1 cellular context compared by ENCODE assay signal in genomic region chr12:57237952-57238853, GRCh38.
TF ChIP-seq lines count a peak whose summit lies in the region.

No MANE protein-coding gene starts in this region.

TF ChIP-seq in HCT116, 20 proteins besides CTCF, POLR2A, EP300 and RAD21 (continued from another document):
- TF ChIP-seq, protein P1, sequence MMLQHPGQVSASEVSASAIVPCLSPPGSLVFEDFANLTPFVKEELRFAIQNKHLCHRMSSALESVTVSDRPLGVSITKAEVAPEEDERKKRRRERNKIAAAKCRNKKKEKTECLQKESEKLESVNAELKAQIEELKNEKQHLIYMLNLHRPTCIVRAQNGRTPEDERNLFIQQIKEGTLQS (IDR thresholded peaks at IDR 0.05) = no peak
- TF ChIP-seq EGR1 (IDR thresholded peaks at IDR 0.05; ENCODE audit: low read depth) = no peak
- TF ChIP-seq, protein P2, sequence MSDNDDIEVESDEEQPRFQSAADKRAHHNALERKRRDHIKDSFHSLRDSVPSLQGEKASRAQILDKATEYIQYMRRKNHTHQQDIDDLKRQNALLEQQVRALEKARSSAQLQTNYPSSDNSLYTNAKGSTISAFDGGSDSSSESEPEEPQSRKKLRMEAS (IDR thresholded peaks at IDR 0.05) = no peak
- TF ChIP-seq EZH2 (IDR thresholded peaks at IDR 0.05) = no peak
- no peak for TF ChIP-seq REST (IDR thresholded peaks at IDR 0.05; ENCODE audit: low read depth)
